ENCODE assay signal across 9 cellular contexts in the genomic region with DNA sequence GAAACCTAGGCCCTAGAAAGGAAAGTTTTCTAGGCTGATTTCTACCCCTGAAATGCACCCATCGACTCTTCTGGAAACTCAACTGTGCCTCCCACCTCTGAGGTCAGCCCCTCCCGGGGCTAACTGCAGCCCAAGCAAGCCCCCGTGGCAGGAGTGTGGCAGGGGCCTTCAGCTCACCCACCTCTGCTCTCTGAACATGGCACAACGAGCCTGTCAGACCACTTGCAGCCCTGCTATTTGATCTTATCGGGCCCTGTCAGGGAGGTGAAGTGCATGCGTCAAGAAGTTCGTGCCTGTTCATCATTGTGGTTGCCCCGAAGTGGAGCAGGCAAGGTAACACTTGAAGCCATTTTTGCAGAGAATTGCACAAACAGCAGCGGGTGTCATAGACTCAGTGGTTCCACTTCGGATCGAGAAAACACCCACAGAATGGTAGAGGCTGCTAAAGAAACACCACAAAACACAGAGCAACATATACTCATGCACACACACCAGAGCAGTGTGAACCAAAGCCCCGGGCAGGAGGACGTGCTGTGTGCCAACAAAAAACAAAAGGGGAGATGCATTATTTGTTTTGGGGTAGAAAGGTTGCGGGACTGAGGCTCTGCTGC.
DNase-seq lines count a peak whose midpoint lies in the region; ATAC-seq and TF ChIP-seq lines count a peak whose summit lies in the region.
"Had no signal": no experiment of that assay in that cellular context is flagged by ENCODE, and none has a peak within 500 bp of the region (broad histone marks: within the 10 kb centered on the region; RNA-seq: fewer than 3 reads in every experiment).

No MANE protein-coding gene starts in this region.

- H2AFZ ChIP-seq in osteoblast (ENCODE audit: low read length): no peak overlapping the region
- H2AFZ ChIP-seq in Karpas-422 (ENCODE audit: low read length): no peak overlapping the region

- WGBS in right cardiac atrium: 77% methylated on average over 14 of the region's 14 CpGs

- H4K20me1 ChIP-seq in osteoblast (ENCODE audit: insufficient read depth, low read length) (no peaks in the 10 kb centered on the region), Karpas-422 (ENCODE audit: insufficient read depth, low read depth, low read length) (no peaks in the 10 kb centered on the region)

- H3K4me2 ChIP-seq in osteoblast (ENCODE audit: insufficient read depth, low read length) (no peak overlapping the region), Karpas-422 (ENCODE audit: low read depth, low read length, poor library complexity, severe bottlenecking) (no peak overlapping the region)
- H3K4me2 ChIP-seq: KMS-11 had no signal

- H3K4me1 ChIP-seq in right cardiac atrium (ENCODE audit: control insufficient read depth, insufficient read depth, low read length) (peaks cover 3% of the 10 kb centered on the region), upper lobe of right lung (peaks cover 6% of the 10 kb centered on the region), osteoblast (ENCODE audit: insufficient read depth, low read length) (no peaks in the 10 kb centered on the region), Karpas-422 (ENCODE audit: low read length) (0 out of 2 replicates have a peak, but pooled peaks cover 3% of the 10 kb centered on the region)

- no peaks in the 10 kb centered on the region for H3K27me3 ChIP-seq in right cardiac atrium (ENCODE audit: control insufficient read depth, insufficient read depth)
- no peaks in the 10 kb centered on the region for H3K27me3 ChIP-seq in upper lobe of right lung
- peaks cover 3% of the 10 kb centered on the region for H3K27me3 ChIP-seq in osteoblast (ENCODE audit: insufficient read depth, low read length)
- no peaks in the 10 kb centered on the region for H3K27me3 ChIP-seq in Karpas-422 (ENCODE audit: low read length)

- H3K9me2 ChIP-seq in Karpas-422 (replicated peaks; ENCODE audit: insufficient read depth, low read length): no peaks in the 10 kb centered on the region

- H3K4me3 ChIP-seq in right cardiac atrium (ENCODE audit: low read length) (no peak overlapping the region), upper lobe of right lung (no peak overlapping the region), osteoblast (ENCODE audit: insufficient read depth, low read length) (no peak overlapping the region), Karpas-422 (ENCODE audit: low read length) (no peak overlapping the region)

- no peak for DNase-seq in Right ventricle myocardium superior
- DNase-seq in right cardiac atrium: no peak
- DNase-seq in activated gamma-delta T cell treated with anti-CD3 and anti-CD28 coated beads, Interleukin-2, amount 50 U/mL, for 16 hours (ENCODE audit: low read depth): peak; percentile 77
- DNase-seq in stimulated activated CD4-positive, alpha-beta T cell treated with anti-CD3 and anti-CD28 coated beads, Interleukin-12 subunit alpha, Interleukin-12 subunit beta, amount 100 ng/mL, for 4 hours: peak; percentile 53
- DNase-seq in upper lobe of right lung: no peak
- DNase-seq in GM19240 (ENCODE audit: insufficient read length, low spot score): no peak
- no peak for DNase-seq in osteoblast (ENCODE audit: insufficient read length, low spot score, missing footprints)
- DNase-seq in Karpas-422: no peak

- TF ChIP-seq CTCF in upper lobe of right lung (IDR thresholded peaks at IDR 0.05) (no peak), osteoblast (IDR thresholded peaks at IDR 0.05; ENCODE audit: extremely low read depth, low read depth, low read length) (no peak)

- intact Hi-C loops in Right ventricle myocardium superior (cut with DNase I) (no loop called here), right cardiac atrium (cut with DNase I) (loop anchor here in 1 of 4 donors (10.0 kb wide), 1 partner anchor 230 kb away; no protein-coding TSS in a partner anchor), upper lobe of right lung (cut with DNase I) (no loop called here)

- no peaks in the 10 kb centered on the region for H3K9me3 ChIP-seq in right cardiac atrium (ENCODE audit: control insufficient read depth, low read length)
- H3K9me3 ChIP-seq in upper lobe of right lung: no peaks in the 10 kb centered on the region
- H3K9me3 ChIP-seq in osteoblast (ENCODE audit: low read depth, low read length): no peaks in the 10 kb centered on the region
- no peaks in the 10 kb centered on the region for H3K9me3 ChIP-seq in Karpas-422 (ENCODE audit: low read length)

- ATAC-seq in Right ventricle myocardium superior (ENCODE audit: poor library complexity): peak; percentile 25
- no peak for ATAC-seq in right cardiac atrium
- peak; percentile 71 for ATAC-seq in upper lobe of right lung

- H3K9ac ChIP-seq in Karpas-422 (ENCODE audit: low read length): no peak overlapping the region
- H3K9ac ChIP-seq: KMS-11 had no signal

- no peak overlapping the region for H3K27ac ChIP-seq in right cardiac atrium (ENCODE audit: low read length)
- peak overlapping the region; percentile 25 for H3K27ac ChIP-seq in upper lobe of right lung
- H3K27ac ChIP-seq in osteoblast (ENCODE audit: low read depth, low read length): no peak overlapping the region
- no peak overlapping the region for H3K27ac ChIP-seq in Karpas-422 (ENCODE audit: low read length)
- H3K27ac ChIP-seq: KMS-11 had no signal

- H3K36me3 ChIP-seq in upper lobe of right lung: no peaks in the 10 kb centered on the region
- H3K36me3 ChIP-seq in osteoblast (ENCODE audit: insufficient read depth, low read length): no peaks in the 10 kb centered on the region
- H3K36me3 ChIP-seq in Karpas-422 (ENCODE audit: insufficient read depth, low read length): no peaks in the 10 kb centered on the region

- H3K79me2 ChIP-seq in osteoblast (ENCODE audit: insufficient read depth, low read length) (no peaks in the 10 kb centered on the region), Karpas-422 (ENCODE audit: low read length) (no peaks in the 10 kb centered on the region)

Comparison
In these comparisons a context has a peak if more than half of its experiments do, and no peak if none do; other contexts are left out.
1. ATAC-seq: peak in Right ventricle myocardium superior (single experiment) and upper lobe of right lung (single experiment); none in right cardiac atrium (0 of 2).
2. DNase-seq: peak in activated gamma-delta T cell treated with anti-CD3 and anti-CD28 coated beads, Interleukin-2, amount 50 U/mL, for 16 hours (single experiment) and stimulated activated CD4-positive, alpha-beta T cell treated with anti-CD3 and anti-CD28 coated beads, Interleukin-12 subunit alpha, Interleukin-12 subunit beta, amount 100 ng/mL, for 4 hours (single experiment); none in Right ventricle myocardium superior (single experiment), right cardiac atrium (0 of 3), upper lobe of right lung (single experiment), GM19240 (single experiment), osteoblast (single experiment) and Karpas-422 (single experiment).